8 cellular contexts compared by ENCODE assay signal in genomic region chr15:26891448-26891881, GRCh38. TPM values are rescaled to one million over a fixed set of nuclear protein-coding genes. Genes with fewer than 3 reads are reported as not detected.
DNase-seq lines count a peak whose midpoint lies in the region; ATAC-seq, FAIRE-seq and TF ChIP-seq lines count a peak whose summit lies in the region.

No MANE protein-coding gene starts in this region.

- ATAC-seq in HG03520 (IDR thresholded peaks at IDR 0.05; ENCODE audit: unreplicated experiment): no peak

- no peaks in the 10 kb centered on the region for H3K27me3 ChIP-seq in HUES64 (ENCODE audit: insufficient read depth, low read length)
- H3K27me3 ChIP-seq in iPS-20b (ENCODE audit: insufficient read depth, low read length): no peaks in the 10 kb centered on the region

- 40% methylated on average over 21 of the region's 21 CpGs for WGBS in HUES64

- no peaks in the 10 kb centered on the region for H3K36me3 ChIP-seq in HUES64 (ENCODE audit: insufficient read depth, low read length)
- H3K36me3 ChIP-seq in iPS-20b (ENCODE audit: insufficient read depth, low read depth, low read length): no peaks in the 10 kb centered on the region

- DNase-seq in GM03348 (ENCODE audit: low spot score) (peak; percentile 79), NOMO-1 treated with DMSO at 0.1 percent for 48 hours (lab: John Stamatoyannopoulos, UW; ENCODE audit: unreplicated experiment) (peak; percentile 52), brain pericyte (ENCODE audit: low read depth, low spot score) (peak; percentile 18), GM12891 (ENCODE audit: insufficient read length, low spot score) (no peak)
- DNase-seq in stimulated activated CD4-positive, alpha-beta T cell treated with anti-CD3 and anti-CD28 coated beads, Interleukin-12 subunit alpha, Interleukin-12 subunit beta, amount 100 ng/mL, for 48 hours (ENCODE audit: low read depth in 2 of 3, low spot score in 1 of 3): peak; percentile 24 to 56 (median 40)

- TF ChIP-seq POLR2A in GM12891 (IDR thresholded peaks at IDR 0.05; ENCODE audit: low read depth, low read length): no peak

- no peaks in the 10 kb centered on the region for H3K9me3 ChIP-seq in HUES64 (ENCODE audit: insufficient read depth, low read depth, low read length)
- H3K9me3 ChIP-seq in iPS-20b (ENCODE audit: insufficient read depth, low read depth, low read length): no peaks in the 10 kb centered on the region

- no peak overlapping the region for H3K4me3 ChIP-seq in HUES64 (ENCODE audit: low read length)
- no peak overlapping the region for H3K4me3 ChIP-seq in iPS-20b (ENCODE audit: low read length)

- FAIRE-seq in GM12891 (lab: Jason Lieb, UNC): no peak

- H3K27ac ChIP-seq in HUES64 (ENCODE audit: low read depth, low read length): no peak overlapping the region
- no peak overlapping the region for H3K27ac ChIP-seq in iPS-20b (ENCODE audit: low read length)

- H3K4me1 ChIP-seq in HUES64 (ENCODE audit: insufficient read depth, low read length) (no peaks in the 10 kb centered on the region), iPS-20b (ENCODE audit: insufficient read depth, low read length) (no peaks in the 10 kb centered on the region)

- H3K9ac ChIP-seq in HUES64 (ENCODE audit: low read depth, low read length): peak overlapping the region; percentile 29; the same call in 1 of the 2 replicates
- peak overlapping the region; percentile 5; the same call in 1 of the 2 replicates for H3K9ac ChIP-seq in iPS-20b (ENCODE audit: low read depth, low read length)

TF ChIP-seq in GM12891, 5 proteins besides CTCF, POLR2A, EP300 and RAD21:
- no peak for TF ChIP-seq PAX5 (IDR thresholded peaks at IDR 0.05; ENCODE audit: insufficient read depth, low read length, severe bottlenecking)

RNA-seq across cellular contexts. Expression of gene GABRA5, which starts 24.6 kb away (rescaled TPM):
- 7.3 TPM for polyA plus RNA-seq in HUES64 (2013, experiment 1 of 2)
- polyA plus RNA-seq in HUES64 (2013, experiment 2 of 2): 8.8 TPM
- polyA plus RNA-seq in GM12891 (2012; ENCODE audit: low read depth, missing spikeins): not detected
